ENCODE assay signal across 8 cellular contexts in genomic region chr14:23056257-23056955, GRCh38. TPM values are rescaled to one million over a fixed set of nuclear protein-coding genes. Genes with fewer than 3 reads are reported as not detected.
DNase-seq lines count a peak whose midpoint lies in the region; ATAC-seq and TF ChIP-seq lines count a peak whose summit lies in the region.

No MANE protein-coding gene starts in this region.

- peaks cover 42% of the 10 kb centered on the region for H3K36me3 Mint-ChIP-seq in CD4-positive, alpha-beta T cell (ENCODE audit: low read depth)

- H4K20me1 ChIP-seq in MM.1S (ENCODE audit: insufficient read depth, low read length), result no peaks in the 10 kb centered on the region

- H3K9me3 ChIP-seq in CD4-positive, alpha-beta T cell (ENCODE audit: control insufficient read depth, low read length), result no peaks in the 10 kb centered on the region
- no peaks in the 10 kb centered on the region for H3K9me3 ChIP-seq in MM.1S (replicated peaks; ENCODE audit: insufficient read depth, low read length)
- H3K9me3 ChIP-seq in cardiac muscle cell (ENCODE audit: low read depth), result no peaks in the 10 kb centered on the region

- POLR2A ChIA-PET in CD4-positive, alpha-beta T cell (lab: Charles Lee), result interaction anchor here (1.1 to 2.5 kb wide), 4 partner anchors 50 to 74 kb away, joined by 4 to 38 read pairs (median 19); partner anchors contain the start of gene AJUBA

- H3K4me2 ChIP-seq in MM.1S (ENCODE audit: low read depth, low read length), result peak overlapping the region; percentile 89

- peaks cover 18% of the 10 kb centered on the region for H3K4me1 Mint-ChIP-seq in CD4-positive, alpha-beta T cell (ENCODE audit: low read depth)

- TF ChIP-seq CTCF in CD4-positive, alpha-beta T cell (IDR thresholded peaks at IDR 0.05), result peak; percentile 68
- TF ChIP-seq CTCF in MM.1S (IDR thresholded peaks at IDR 0.05; ENCODE audit: low read length) (peak; percentile 63), cardiac muscle cell (IDR thresholded peaks at IDR 0.05; ENCODE audit: low read depth, low read length) (peak; percentile 83)

- H2AFZ ChIP-seq in MM.1S (ENCODE audit: low read length), result peak overlapping the region; percentile 42; the same call in 1 of the 2 replicates

- no peaks in the 10 kb centered on the region for H3K27me3 Mint-ChIP-seq in CD4-positive, alpha-beta T cell

- no peaks in the 10 kb centered on the region for H3K9me2 ChIP-seq in MM.1S (replicated peaks; ENCODE audit: insufficient read depth, low read length)

- intact Hi-C loops in CD4-positive, alpha-beta T cell (cut with DNase I, micrococcal nuclease), result loop anchor here (1.0 to 5.0 kb wide), 4 partner anchors 22 to 484 kb away; partner anchors contain the start of gene PSMB5 (in 1 of the 2)

- peak; percentile 63 for ATAC-seq in CD4-positive, alpha-beta T cell (ENCODE audit: poor library complexity)
- ATAC-seq in GM21723 (IDR thresholded peaks at IDR 0.05; ENCODE audit: unreplicated experiment), result peak; percentile 57

- no peaks in the 10 kb centered on the region for H3K27me3 ChIP-seq in CD4-positive, alpha-beta T cell (ENCODE audit: control insufficient read depth, insufficient read depth, low read length)
- no peaks in the 10 kb centered on the region for H3K27me3 ChIP-seq in MM.1S (replicated peaks; ENCODE audit: insufficient read depth, low read length)
- no peaks in the 10 kb centered on the region for H3K27me3 ChIP-seq in cardiac muscle cell
- H3K27me3 ChIP-seq in rectal smooth muscle tissue (ENCODE audit: control insufficient read depth, insufficient read depth, low read length), result no peaks in the 10 kb centered on the region

- H3K79me2 ChIP-seq in MM.1S (ENCODE audit: low read length), result no peaks in the 10 kb centered on the region

- peak overlapping the region; percentile 51 for H3K4me3 ChIP-seq in MM.1S (ENCODE audit: low read length)
- peak overlapping the region; percentile 46 for H3K4me3 ChIP-seq in cardiac muscle cell
- H3K4me3 ChIP-seq in rectal smooth muscle tissue (ENCODE audit: low read length), result peak overlapping the region; percentile 80

- no peaks in the 10 kb centered on the region for H3K4me1 ChIP-seq in MM.1S (ENCODE audit: low read length)
- H3K4me1 ChIP-seq in cardiac muscle cell (ENCODE audit: low read depth), result no peaks in the 10 kb centered on the region
- no peaks in the 10 kb centered on the region for H3K4me1 ChIP-seq in rectal smooth muscle tissue (ENCODE audit: control insufficient read depth, insufficient read depth, low read length)

- H3K9ac ChIP-seq in MM.1S (ENCODE audit: low read length) (peak overlapping the region; percentile 10; the same call in 1 of the 2 replicates), rectal smooth muscle tissue (ENCODE audit: low read length) (no peak overlapping the region)

- peak overlapping the region; percentile 45 for H3K27ac Mint-ChIP-seq in CD4-positive, alpha-beta T cell

- H3F3A ChIP-seq in MM.1S (ENCODE audit: insufficient read depth, low read length), result 0 out of 2 replicates have a peak, but pooled peaks cover 14% of the 10 kb centered on the region

- peak; percentile 55 to 74 (median 57) for DNase-seq in CD4-positive, alpha-beta T cell
- DNase-seq in MM.1S, result peak; percentile 64
- peak; percentile 54 for DNase-seq in activated T-helper 9 cell treated with anti-CD3 and anti-CD28 coated beads, Interleukin-2, amount 50 U/mL, for 16 hours (ENCODE audit: low read depth)
- peak; percentile 70 to 76 for DNase-seq in cardiac muscle cell (ENCODE audit: low read depth in 1 of 2, low spot score in 1 of 2)
- no peak for DNase-seq in NCI-H1048 (lab: John Stamatoyannopoulos, UW)
- no peak for DNase-seq in effector CD8-positive, alpha-beta T cell (lab: John Stamatoyannopoulos, UW)

- H3K9me3 Mint-ChIP-seq in CD4-positive, alpha-beta T cell, result no peaks in the 10 kb centered on the region

- H3K36me3 ChIP-seq in MM.1S (replicated peaks; ENCODE audit: insufficient read depth, low read length) (no peaks in the 10 kb centered on the region), cardiac muscle cell (peaks cover 14% of the 10 kb centered on the region), rectal smooth muscle tissue (ENCODE audit: control insufficient read depth, insufficient read depth, low read length) (peaks cover 18% of the 10 kb centered on the region)

- H3K27ac ChIP-seq in CD4-positive, alpha-beta T cell (ENCODE audit: low read depth, low read length), result no peak overlapping the region
- H3K27ac ChIP-seq in MM.1S (ENCODE audit: low read length) (no peak overlapping the region), cardiac muscle cell (no peak overlapping the region), rectal smooth muscle tissue (ENCODE audit: low read depth, low read length) (no peak overlapping the region)

- CTCF ChIA-PET in CD4-positive, alpha-beta T cell (lab: Charles Lee), result interaction anchor here (0.9 to 4.8 kb wide), 7 partner anchors 28 to 84 kb away, joined by 3 to 136 read pairs (median 23); no protein-coding TSS in a partner anchor

- H3K4me3 Mint-ChIP-seq in CD4-positive, alpha-beta T cell, result peak overlapping the region; percentile 97

RNA-seq across cellular contexts. Expression of gene CDH24, which starts 0.9 kb away (rescaled TPM):
- 1 to 10 TPM; 3.3 to 3.7 TPM for total RNA-seq in CD4-positive, alpha-beta T cell
- total RNA-seq in cardiac muscle cell, result 8.6 and 8.9 TPM in 2 replicates
- 4.4 and 13.4 TPM in 2 replicates for polyA plus RNA-seq in cardiac muscle cell

RNA-seq across cellular contexts. Expression of gene PSMB11, which starts 14.4 kb away (rescaled TPM):
- total RNA-seq in CD4-positive, alpha-beta T cell, result under 1 TPM; 0.16 to 0.31 TPM
- 0.12 TPM in 1 of 2 replicates, not detected in the other for total RNA-seq in cardiac muscle cell
- not detected in 2 replicates for polyA plus RNA-seq in cardiac muscle cell

RNA-seq across cellular contexts. Expression of gene PSMB5, which starts 21.7 kb away (rescaled TPM):
- total RNA-seq in CD4-positive, alpha-beta T cell, result 10 to 100 TPM; 20.1 to 24.5 TPM
- total RNA-seq in cardiac muscle cell, result 124 and 255 TPM in 2 replicates
- 304 and 326 TPM in 2 replicates for polyA plus RNA-seq in cardiac muscle cell

RNA-seq across cellular contexts. Expression of gene ACIN1, which starts 38.5 kb away (rescaled TPM):
- total RNA-seq in CD4-positive, alpha-beta T cell, result 100 to 1,000 TPM; 282 to 288 TPM
- 95.1 and 151 TPM in 2 replicates for total RNA-seq in cardiac muscle cell
- polyA plus RNA-seq in cardiac muscle cell, result 41.0 and 45.5 TPM in 2 replicates

RNA-seq across cellular contexts. Expression of gene C14orf119, which starts 38.9 kb away (rescaled TPM):
- total RNA-seq in CD4-positive, alpha-beta T cell, result 1 to 10 TPM; 3.1 to 3.9 TPM
- 22.2 and 57.0 TPM in 2 replicates for total RNA-seq in cardiac muscle cell
- 105 and 120 TPM in 2 replicates for polyA plus RNA-seq in cardiac muscle cell

Comparison
In these comparisons a context has a peak if more than half of its experiments do, and no peak if none do; other contexts are left out.
1. DNase-seq: peak in CD4-positive, alpha-beta T cell (10 of 10), MM.1S (single experiment), activated T-helper 9 cell treated with anti-CD3 and anti-CD28 coated beads, Interleukin-2, amount 50 U/mL, for 16 hours (single experiment) and cardiac muscle cell (2 of 2); none in NCI-H1048 (single experiment) and effector CD8-positive, alpha-beta T cell (single experiment).
2. Peak in every context shown above with its lines, with median percentiles within 50 percentile points of each other: CTCF ChIP-seq and H3K4me3 ChIP-seq.